In the genomic region with DNA sequence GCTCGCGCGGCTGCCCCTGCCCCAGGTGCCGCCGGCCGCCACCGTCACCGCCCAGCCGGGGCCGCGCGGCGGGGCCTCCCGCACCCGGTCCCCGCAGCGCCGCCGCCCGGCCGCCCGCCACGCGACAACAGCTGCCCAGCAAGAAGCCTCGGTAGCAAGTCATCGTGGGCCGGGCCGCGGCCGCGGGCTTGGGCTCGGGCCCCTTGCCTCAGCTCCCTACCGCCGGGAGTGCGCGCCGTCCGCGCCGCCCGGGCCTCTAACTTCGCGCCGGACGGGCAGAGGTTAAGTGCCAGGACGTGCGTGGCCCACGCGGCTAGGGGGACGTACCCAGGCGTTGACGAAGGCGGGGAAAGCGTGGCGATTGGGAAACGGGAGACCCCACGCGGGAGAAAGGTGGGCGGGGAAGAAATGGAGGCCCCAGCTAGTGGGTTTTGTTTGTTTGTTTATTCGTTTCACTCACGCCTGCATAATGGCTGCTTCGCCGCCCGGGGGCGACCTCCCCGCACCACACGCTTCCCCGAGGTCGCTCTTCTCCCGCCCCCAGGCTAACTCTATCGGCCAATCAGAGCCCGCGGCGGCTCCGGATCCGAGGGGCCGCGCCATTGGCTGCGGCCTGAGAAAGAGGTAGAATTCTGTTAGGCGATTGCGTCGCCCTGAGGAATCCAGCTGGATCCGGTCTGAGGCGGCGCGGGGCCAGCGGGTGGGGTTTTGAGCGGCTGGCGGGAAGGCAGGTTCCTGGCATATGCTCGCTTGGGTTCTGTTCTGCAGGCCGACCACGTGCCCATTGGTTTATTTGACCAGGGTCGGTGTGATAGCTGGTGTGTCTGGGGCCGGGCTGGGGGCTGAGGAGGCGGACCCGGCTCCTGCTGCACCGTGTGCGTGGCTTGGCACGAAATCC, we compare ENCODE assay signal across 8 cellular contexts. TPM values are rescaled to one million over a fixed set of nuclear protein-coding genes. Genes with fewer than 3 reads are reported as not detected.
DNase-seq lines count a peak whose midpoint lies in the region; ATAC-seq and TF ChIP-seq lines count a peak whose summit lies in the region.

A gene with protein sequence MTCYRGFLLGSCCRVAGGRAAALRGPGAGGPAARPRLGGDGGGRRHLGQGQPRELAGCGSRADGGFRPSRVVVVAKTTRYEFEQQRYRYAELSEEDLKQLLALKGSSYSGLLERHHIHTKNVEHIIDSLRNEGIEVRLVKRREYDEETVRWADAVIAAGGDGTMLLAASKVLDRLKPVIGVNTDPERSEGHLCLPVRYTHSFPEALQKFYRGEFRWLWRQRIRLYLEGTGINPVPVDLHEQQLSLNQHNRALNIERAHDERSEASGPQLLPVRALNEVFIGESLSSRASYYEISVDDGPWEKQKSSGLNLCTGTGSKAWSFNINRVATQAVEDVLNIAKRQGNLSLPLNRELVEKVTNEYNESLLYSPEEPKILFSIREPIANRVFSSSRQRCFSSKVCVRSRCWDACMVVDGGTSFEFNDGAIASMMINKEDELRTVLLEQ (minus strand): TSS at position 290 of the 898 bp plus-strand sequence. CDS start 127 bp downstream, at position 163.

- no peaks in the 10 kb centered on the region for H3K27me3 ChIP-seq in breast epithelium
- no peaks in the 10 kb centered on the region for H3K27me3 ChIP-seq in skeletal muscle tissue (ENCODE audit: control insufficient read depth in 3 of 3, insufficient read depth in 3 of 3, low read length in 3 of 3)

- H3K9me3 ChIP-seq in breast epithelium, result no peaks in the 10 kb centered on the region
- peaks cover 6% of the 10 kb centered on the region for H3K9me3 ChIP-seq in iPS-18c (ENCODE audit: control insufficient read depth, insufficient read depth, low read length)
- no peaks in the 10 kb centered on the region for H3K9me3 ChIP-seq in skeletal muscle tissue (ENCODE audit: control insufficient read depth in 3 of 3, low read length in 3 of 3)

- peak within 1 kb of the TSS; percentile 85 to 97 (median 95) for H3K4me3 ChIP-seq in breast epithelium
- peak within 1 kb of the TSS; percentile 78 for H3K4me3 ChIP-seq in iPS-18c (ENCODE audit: insufficient read depth, low read depth, low read length)
- peak within 1 kb of the TSS; percentile 83 to 86 (median 86) for H3K4me3 ChIP-seq in skeletal muscle tissue (ENCODE audit: low read length in 3 of 3)

- H3K27ac ChIP-seq in VCaP (peak within 1 kb of the TSS; percentile 95), breast epithelium (peak within 1 kb of the TSS; percentile 97 to 99), skeletal muscle tissue (ENCODE audit: low read depth, low read length) (peak within 1 kb of the TSS; percentile 94)

- TF ChIP-seq POLR2A in breast epithelium (IDR thresholded peaks at IDR 0.05), result peak; percentile 52

- ATAC-seq in GM18873 (IDR thresholded peaks at IDR 0.05; ENCODE audit: low FRiP score, unreplicated experiment) (peak; percentile 89), HG03139 (IDR thresholded peaks at IDR 0.05; ENCODE audit: unreplicated experiment) (peak; percentile 88)

- H3K36me3 ChIP-seq in breast epithelium (no peaks in the 10 kb centered on the region), skeletal muscle tissue (ENCODE audit: control insufficient read depth in 3 of 3, insufficient read depth in 3 of 3, low read length in 3 of 3) (no peaks in the 10 kb centered on the region)

- peak; percentile 96 for DNase-seq in AG08395 (ENCODE audit: low spot score)
- peak; percentile 99 for DNase-seq in NCI-H2196 treated with DMSO at 0.1 percent for 48 hours (lab: John Stamatoyannopoulos, UW; ENCODE audit: unreplicated experiment)
- DNase-seq in breast epithelium (ENCODE audit: low spot score in 2 of 2), result peak; percentile 91 to 94

- TF ChIP-seq CTCF in VCaP (conservative IDR thresholded peaks at IDR 0.05), result peak; percentile 88
- peak; percentile 16 to 55 (median 54) for TF ChIP-seq CTCF in breast epithelium (IDR thresholded peaks at IDR 0.05)

- H3K4me1 ChIP-seq in breast epithelium (no peaks in the 10 kb centered on the region), skeletal muscle tissue (ENCODE audit: control insufficient read depth in 3 of 3, insufficient read depth in 3 of 3, low read length in 3 of 3) (peaks cover 24 to 35% (median 25%) of the 10 kb centered on the region in 3 donors)

- intact Hi-C loops in breast epithelium (cut with DNase I; ENCODE audit: low total_unique reads), result no loop called here

- H3K9ac ChIP-seq in skeletal muscle tissue (ENCODE audit: low read depth in 1 of 3, low read length in 3 of 3), result peak within 1 kb of the TSS; percentile 85 to 93 (median 92)

RNA-seq across cellular contexts. Expression of the gene that starts here (rescaled TPM):
- total RNA-seq in breast epithelium (10 to 100 TPM; 27.4 to 31.8 (median 27.9) TPM), skeletal muscle tissue (27.1 TPM)

Comparison
In these comparisons a context has a peak if more than half of its experiments do, and no peak if none do; other contexts are left out.
1. Peak in every context shown above with its lines: DNase-seq, ATAC-seq, H3K4me3 ChIP-seq and H3K27ac ChIP-seq.